8 cellular contexts compared by ENCODE assay signal in genomic region chr19:21328402-21328801, GRCh38. TPM values are rescaled to one million over a fixed set of nuclear protein-coding genes. Genes with fewer than 3 reads are reported as not detected.
DNase-seq lines count a peak whose midpoint lies in the region; ATAC-seq and TF ChIP-seq lines count a peak whose summit lies in the region.

No MANE protein-coding gene starts in this region.

- intact Hi-C loops in Panc1 (cut with micrococcal nuclease; ENCODE audit: unreplicated experiment): no loop called here
- intact Hi-C loops in naive thymus-derived CD4-positive, alpha-beta T cell (cut with micrococcal nuclease): loop anchor here (1.0 to 10.0 kb wide), 8 partner anchors 144 to 552 kb away; partner anchors contain the start of genes ZNF429 (in 1 of the 2), ZNF430 (in 1 of the 2) and ZNF66 (in 1 of the 2)

- no peaks in the 10 kb centered on the region; the same call in 1 of the 2 replicates for H3K36me3 ChIP-seq in Panc1 (ENCODE audit: control insufficient read depth, insufficient read depth, low read length)
- peaks cover 24% of the 10 kb centered on the region for H3K36me3 ChIP-seq in endodermal cell (ENCODE audit: control insufficient read depth, insufficient read depth, low read length)
- H3K36me3 ChIP-seq in naive thymus-derived CD4-positive, alpha-beta T cell (ENCODE audit: control insufficient read depth in 2 of 3, insufficient read depth in 3 of 3, low read length in 3 of 3): peaks cover 0 to 20% (median 6%) of the 10 kb centered on the region in 3 experiments

- peak overlapping the region; percentile 68 to 91 for H3K4me3 ChIP-seq in Panc1 (ENCODE audit: low read depth in 2 of 2, low read length in 2 of 2)
- peak overlapping the region; percentile 90 for H3K4me3 ChIP-seq in endodermal cell (ENCODE audit: low read length)
- H3K4me3 ChIP-seq in naive thymus-derived CD4-positive, alpha-beta T cell (ENCODE audit: low read length): peak overlapping the region; percentile 94

- H3K9me3 ChIP-seq in Panc1 (ENCODE audit: control insufficient read depth, insufficient read depth, low read depth, low read length) (no peaks in the 10 kb centered on the region), endodermal cell (ENCODE audit: control insufficient read depth, low read length) (peaks cover 36% of the 10 kb centered on the region)
- H3K9me3 ChIP-seq in naive thymus-derived CD4-positive, alpha-beta T cell (ENCODE audit: control insufficient read depth in 2 of 3, low read length in 3 of 3): no peaks in the 10 kb centered on the region

- peaks cover 34% of the 10 kb centered on the region for H3K9me3 Mint-ChIP-seq in endodermal cell
- peaks cover 0 to 33% (median 13%) of the 10 kb centered on the region in 11 donors for H3K9me3 Mint-ChIP-seq in naive thymus-derived CD4-positive, alpha-beta T cell

- no peak for TF ChIP-seq CTCF in Panc1 (IDR thresholded peaks at IDR 0.05)
- TF ChIP-seq CTCF in endodermal cell (conservative IDR thresholded peaks at IDR 0.05): no peak

- POLR2A ChIA-PET in Panc1 (lab: Charles Lee): interaction anchor here (1.0 kb wide), 1 partner anchor 30 kb away, joined by 3 read pairs; the partner anchor contains the start of gene ZNF738
- POLR2A ChIA-PET in naive thymus-derived CD4-positive, alpha-beta T cell (lab: Charles Lee): interaction anchor here (0.6 to 3.8 kb wide), 20 partner anchors 10 to 1462 kb away, joined by 3 to 41 read pairs (median 6); partner anchors contain the start of genes ZNF100, ZNF253, ZNF429 and ZNF43

- H3K4me1 Mint-ChIP-seq in endodermal cell: peaks cover 11% of the 10 kb centered on the region
- peaks cover 27 to 51% (median 35%) of the 10 kb centered on the region in 7 donors for H3K4me1 Mint-ChIP-seq in naive thymus-derived CD4-positive, alpha-beta T cell

- H3K4me1 ChIP-seq in Panc1 (ENCODE audit: control insufficient read depth, insufficient read depth, low read length) (peaks cover 5% of the 10 kb centered on the region; the same call in 1 of the 2 replicates), endodermal cell (ENCODE audit: control insufficient read depth, insufficient read depth, low read length) (no peaks in the 10 kb centered on the region)
- H3K4me1 ChIP-seq in naive thymus-derived CD4-positive, alpha-beta T cell (ENCODE audit: control insufficient read depth in 2 of 2, insufficient read depth in 2 of 2, low read length in 2 of 2): peaks cover 6 to 19% of the 10 kb centered on the region in 2 donors

- H3K27me3 Mint-ChIP-seq in endodermal cell (ENCODE audit: insufficient read depth): no peaks in the 10 kb centered on the region
- H3K27me3 Mint-ChIP-seq in naive thymus-derived CD4-positive, alpha-beta T cell: no peaks in the 10 kb centered on the region

- H3K27me3 ChIP-seq in Panc1 (ENCODE audit: control insufficient read depth, insufficient read depth, low read length) (no peaks in the 10 kb centered on the region), endodermal cell (ENCODE audit: control insufficient read depth, insufficient read depth, low read length, poor library complexity, severe bottlenecking) (no peaks in the 10 kb centered on the region)
- no peaks in the 10 kb centered on the region for H3K27me3 ChIP-seq in naive thymus-derived CD4-positive, alpha-beta T cell (ENCODE audit: control insufficient read depth in 2 of 2, insufficient read depth in 2 of 2, low read length in 2 of 2)

- in situ Hi-C loops in Panc1 (cut with HindIII; ENCODE audit: low pct_unique_long_range_greater_than_20kb, low sequenced_read_pairs): no loop called here

- DNase-seq in SHP77 treated with DMSO at 0.1 percent for 48 hours (lab: John Stamatoyannopoulos, UW) (peak; percentile 0), SHP77 (lab: John Stamatoyannopoulos, UW) (no peak), Panc1 (ENCODE audit: low read depth, low spot score) (no peak), endodermal cell (peak; percentile 56), T1000 (lab: John Stamatoyannopoulos, UW) (no peak), ureter (ENCODE audit: low spot score) (no peak)
- DNase-seq in naive thymus-derived CD4-positive, alpha-beta T cell: peak in 1 of 9 donors; percentile 10

- H3K9ac ChIP-seq in endodermal cell (ENCODE audit: extremely low read depth, low read length, poor library complexity, severe bottlenecking): peak overlapping the region; percentile 94

- ATAC-seq in Panc1 (no peak), HG02973 (IDR thresholded peaks at IDR 0.05; ENCODE audit: unreplicated experiment) (no peak)
- ATAC-seq in naive thymus-derived CD4-positive, alpha-beta T cell: peak; percentile 33

- H3K4me3 Mint-ChIP-seq in endodermal cell: peak overlapping the region; percentile 97
- H3K4me3 Mint-ChIP-seq in naive thymus-derived CD4-positive, alpha-beta T cell: peak overlapping the region; percentile 93 to 99 (median 97)

- no TSS peak for BruUV-seq in Panc1 (replicated peaks; lab: Mats Ljungman, UMichigan)

- CTCF ChIA-PET in Panc1 (lab: Charles Lee): no interaction called here
- CTCF ChIA-PET in naive thymus-derived CD4-positive, alpha-beta T cell (lab: Charles Lee): interaction anchor here (0.9 to 1.4 kb wide), 2 partner anchors 30 to 155 kb away, joined by 4 read pairs; partner anchors contain the start of gene ZNF738

- H3K27ac ChIP-seq in Panc1 (ENCODE audit: low read length) (peak overlapping the region; percentile 84), endodermal cell (ENCODE audit: low read depth, low read length) (peak overlapping the region; percentile 99)
- H3K27ac ChIP-seq in naive thymus-derived CD4-positive, alpha-beta T cell (ENCODE audit: low read depth, low read length): peak overlapping the region; percentile 92

- H3K36me3 Mint-ChIP-seq in endodermal cell (ENCODE audit: low read depth): peaks cover 34% of the 10 kb centered on the region
- H3K36me3 Mint-ChIP-seq in naive thymus-derived CD4-positive, alpha-beta T cell: peaks cover 7 to 43% (median 37%) of the 10 kb centered on the region in 5 donors

- 0 to 3% methylated on average over 4 to 6 of the region's 6 CpGs for WGBS in endodermal cell (ENCODE audit: insufficient coverage in 1 of 2, insufficient read length in 1 of 2), 2 experiments

- H3K27ac Mint-ChIP-seq in endodermal cell: peak overlapping the region; percentile 99
- peak overlapping the region; percentile 96 to 100 (median 99) for H3K27ac Mint-ChIP-seq in naive thymus-derived CD4-positive, alpha-beta T cell

RNA-seq across cellular contexts. Expression of gene ZNF708, which starts 0.8 kb away (rescaled TPM):
- total RNA-seq in Panc1 (2021; ENCODE audit: unreplicated experiment) (8.3 TPM), endodermal cell (10 to 100 TPM; 30.7 to 30.8 TPM), ureter (27.0 TPM)
- 1.2 TPM for polyA plus RNA-seq in Panc1 (2012; ENCODE audit: insufficient read length)
- 22.1 TPM for polyA plus RNA-seq in endodermal cell (2013, experiment 1 of 2)
- polyA plus RNA-seq in endodermal cell (2013, experiment 2 of 2): 24.5 TPM
- 10 to 100 TPM; 21.2 to 48.0 (median 24.2) TPM for total RNA-seq in naive thymus-derived CD4-positive, alpha-beta T cell
- 10 to 100 TPM; 14.2 to 25.9 TPM for polyA plus RNA-seq in naive thymus-derived CD4-positive, alpha-beta T cell

RNA-seq across cellular contexts. Expression of gene ZNF738, which starts 30.4 kb away (rescaled TPM):
- total RNA-seq in Panc1 (2021; ENCODE audit: unreplicated experiment) (9.7 TPM), endodermal cell (10 to 100 TPM; 44.9 to 62.4 TPM), ureter (12.2 TPM)
- 4.3 TPM for polyA plus RNA-seq in Panc1 (2012; ENCODE audit: insufficient read length)
- 85.4 TPM for polyA plus RNA-seq in endodermal cell (2013, experiment 1 of 2)
- polyA plus RNA-seq in endodermal cell (2013, experiment 2 of 2): 72.3 TPM
- total RNA-seq in naive thymus-derived CD4-positive, alpha-beta T cell: 10 to 100 TPM in 1 of 5 experiments, 1 to 10 TPM in 4; 6.4 to 11.4 (median 9.8) TPM
- 1 to 10 TPM; 2.6 to 4.2 TPM for polyA plus RNA-seq in naive thymus-derived CD4-positive, alpha-beta T cell

Comparison
In these comparisons a context has a peak if more than half of its experiments do, and no peak if none do; other contexts are left out.
1. DNase-seq: peak in SHP77 treated with DMSO at 0.1 percent for 48 hours (single experiment) and endodermal cell (single experiment); none in SHP77 (0 of 2), Panc1 (single experiment), T1000 (single experiment) and ureter (single experiment).
2. Peak in every context shown above with its lines, with median percentiles within 50 percentile points of each other: H3K27ac ChIP-seq and H3K4me3 ChIP-seq.